In the genomic region with DNA sequence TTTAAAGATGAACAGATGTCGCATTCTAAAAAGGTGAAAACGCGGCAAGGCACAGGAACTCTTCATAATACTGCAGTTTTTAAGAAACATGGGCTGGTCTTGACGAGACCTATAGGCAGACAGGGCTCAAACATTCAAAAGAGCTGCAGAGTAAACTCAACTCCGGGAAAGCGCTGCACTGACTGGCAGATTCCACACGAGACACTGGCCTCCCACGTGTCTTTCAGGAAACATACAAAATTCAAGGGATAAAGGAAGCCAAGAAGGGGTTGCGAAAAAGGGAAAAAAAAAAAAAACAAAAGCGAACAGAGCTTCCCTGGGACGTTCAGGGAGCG, we compare ENCODE assay signal across 1 cellular context.
TF ChIP-seq lines count a peak whose summit lies in the region.

No MANE protein-coding gene starts in this region.

TF ChIP-seq in K562, 482 proteins besides CTCF, POLR2A, EP300 and RAD21 (continued from another document):
- TF ChIP-seq, protein P1, sequence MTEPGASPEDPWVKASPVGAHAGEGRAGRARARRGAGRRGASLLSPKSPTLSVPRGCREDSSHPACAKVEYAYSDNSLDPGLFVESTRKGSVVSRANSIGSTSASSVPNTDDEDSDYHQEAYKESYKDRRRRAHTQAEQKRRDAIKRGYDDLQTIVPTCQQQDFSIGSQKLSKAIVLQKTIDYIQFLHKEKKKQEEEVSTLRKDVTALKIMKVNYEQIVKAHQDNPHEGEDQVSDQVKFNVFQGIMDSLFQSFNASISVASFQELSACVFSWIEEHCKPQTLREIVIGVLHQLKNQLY (CRISPR knock-in tag; conservative IDR thresholded peaks at IDR 0.05) = no peak
- TF ChIP-seq FOSL1 (tag; conservative IDR thresholded peaks at IDR 0.05) = 0 out of 2 replicates have a peak, but pooled peaks have one; percentile 40
- peak; percentile 35; the same call in 1 of the 2 replicates for TF ChIP-seq HLTF (IDR thresholded peaks at IDR 0.05)
- TF ChIP-seq, protein P2, sequence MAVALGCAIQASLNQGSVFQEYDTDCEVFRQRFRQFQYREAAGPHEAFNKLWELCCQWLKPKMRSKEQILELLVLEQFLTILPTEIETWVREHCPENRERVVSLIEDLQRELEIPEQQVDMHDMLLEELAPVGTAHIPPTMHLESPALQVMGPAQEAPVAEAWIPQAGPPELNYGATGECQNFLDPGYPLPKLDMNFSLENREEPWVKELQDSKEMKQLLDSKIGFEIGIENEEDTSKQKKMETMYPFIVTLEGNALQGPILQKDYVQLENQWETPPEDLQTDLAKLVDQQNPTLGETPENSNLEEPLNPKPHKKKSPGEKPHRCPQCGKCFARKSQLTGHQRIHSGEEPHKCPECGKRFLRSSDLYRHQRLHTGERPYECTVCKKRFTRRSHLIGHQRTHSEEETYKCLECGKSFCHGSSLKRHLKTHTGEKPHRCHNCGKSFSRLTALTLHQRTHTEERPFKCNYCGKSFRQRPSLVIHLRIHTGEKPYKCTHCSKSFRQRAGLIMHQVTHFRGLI (CRISPR knock-in tag; IDR thresholded peaks at IDR 0.05) = no peak
- TF ChIP-seq RBM17 (IDR thresholded peaks at IDR 0.05; ENCODE audit: borderline replicate concordance, low read depth, low read length) = no peak
- TF ChIP-seq PRMT5 (CRISPR knock-in tag; IDR thresholded peaks at IDR 0.05) = no peak
- peak; percentile 94 for TF ChIP-seq ZEB2 (IDR thresholded peaks at IDR 0.05)
- no peak for TF ChIP-seq GABPB1 (CRISPR knock-in tag; IDR thresholded peaks at IDR 0.05)
- TF ChIP-seq SMAD4 (CRISPR knock-in tag; conservative IDR thresholded peaks at IDR 0.05) = no peak; the same call in 1 of the 2 replicates
- TF ChIP-seq EGR1 (conservative IDR thresholded peaks at IDR 0.05) = 0 out of 2 replicates have a peak, but pooled peaks have one; percentile 17
- TF ChIP-seq, protein P3, sequence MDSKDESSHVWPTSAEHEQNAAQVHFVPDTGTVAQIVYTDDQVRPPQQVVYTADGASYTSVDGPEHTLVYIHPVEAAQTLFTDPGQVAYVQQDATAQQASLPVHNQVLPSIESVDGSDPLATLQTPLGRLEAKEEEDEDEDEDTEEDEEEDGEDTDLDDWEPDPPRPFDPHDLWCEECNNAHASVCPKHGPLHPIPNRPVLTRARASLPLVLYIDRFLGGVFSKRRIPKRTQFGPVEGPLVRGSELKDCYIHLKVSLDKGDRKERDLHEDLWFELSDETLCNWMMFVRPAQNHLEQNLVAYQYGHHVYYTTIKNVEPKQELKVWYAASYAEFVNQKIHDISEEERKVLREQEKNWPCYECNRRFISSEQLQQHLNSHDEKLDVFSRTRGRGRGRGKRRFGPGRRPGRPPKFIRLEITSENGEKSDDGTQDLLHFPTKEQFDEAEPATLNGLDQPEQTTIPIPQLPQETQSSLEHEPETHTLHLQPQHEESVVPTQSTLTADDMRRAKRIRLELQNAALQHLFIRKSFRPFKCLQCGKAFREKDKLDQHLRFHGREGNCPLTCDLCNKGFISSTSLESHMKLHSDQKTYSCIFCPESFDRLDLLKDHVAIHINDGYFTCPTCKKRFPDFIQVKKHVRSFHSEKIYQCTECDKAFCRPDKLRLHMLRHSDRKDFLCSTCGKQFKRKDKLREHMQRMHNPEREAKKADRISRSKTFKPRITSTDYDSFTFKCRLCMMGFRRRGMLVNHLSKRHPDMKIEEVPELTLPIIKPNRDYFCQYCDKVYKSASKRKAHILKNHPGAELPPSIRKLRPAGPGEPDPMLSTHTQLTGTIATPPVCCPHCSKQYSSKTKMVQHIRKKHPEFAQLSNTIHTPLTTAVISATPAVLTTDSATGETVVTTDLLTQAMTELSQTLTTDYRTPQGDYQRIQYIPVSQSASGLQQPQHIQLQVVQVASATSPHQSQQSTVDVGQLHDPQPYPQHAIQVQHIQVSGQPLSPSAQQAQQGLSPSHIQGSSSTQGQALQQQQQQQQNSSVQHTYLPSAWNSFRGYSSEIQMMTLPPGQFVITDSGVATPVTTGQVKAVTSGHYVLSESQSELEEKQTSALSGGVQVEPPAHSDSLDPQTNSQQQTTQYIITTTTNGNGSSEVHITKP (IDR thresholded peaks at IDR 0.05; ENCODE audit: partially characterized antibody) = peak; percentile 13
- peak; percentile 44 to 63; a peak in 2 of 4 replicates for TF ChIP-seq ARNT (IDR thresholded peaks at IDR 0.05)
- TF ChIP-seq FOXM1 (IDR thresholded peaks at IDR 0.05; ENCODE audit: low read depth) = peak; percentile 87
- TF ChIP-seq FOXM1 (CRISPR knock-in tag; IDR thresholded peaks at IDR 0.05; ENCODE audit: low read depth) = no peak
- TF ChIP-seq MNT (conservative IDR thresholded peaks at IDR 0.05) = peak; percentile 71 to 73; a peak in 2 of 4 replicates
- TF ChIP-seq HDAC1 (IDR thresholded peaks at IDR 0.05) = peak in 1 of 2 experiments; percentile 50; a peak in 1 of 4 replicates
- TF ChIP-seq, protein P4, sequence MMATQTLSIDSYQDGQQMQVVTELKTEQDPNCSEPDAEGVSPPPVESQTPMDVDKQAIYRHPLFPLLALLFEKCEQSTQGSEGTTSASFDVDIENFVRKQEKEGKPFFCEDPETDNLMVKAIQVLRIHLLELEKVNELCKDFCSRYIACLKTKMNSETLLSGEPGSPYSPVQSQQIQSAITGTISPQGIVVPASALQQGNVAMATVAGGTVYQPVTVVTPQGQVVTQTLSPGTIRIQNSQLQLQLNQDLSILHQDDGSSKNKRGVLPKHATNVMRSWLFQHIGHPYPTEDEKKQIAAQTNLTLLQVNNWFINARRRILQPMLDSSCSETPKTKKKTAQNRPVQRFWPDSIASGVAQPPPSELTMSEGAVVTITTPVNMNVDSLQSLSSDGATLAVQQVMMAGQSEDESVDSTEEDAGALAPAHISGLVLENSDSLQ (IDR thresholded peaks at IDR 0.05) = peak; percentile 59
- TF ChIP-seq RAD51 (IDR thresholded peaks at IDR 0.05; ENCODE audit: borderline replicate concordance, low read depth) = peak; percentile 17; the same call in 1 of the 2 replicates
- TF ChIP-seq CC2D1A (IDR thresholded peaks at IDR 0.05) = peak; percentile 84
- TF ChIP-seq E2F6 (IDR thresholded peaks at IDR 0.05; ENCODE audit: borderline replicate concordance in 1 of 2, extremely low read depth in 1 of 2, insufficient read depth in 1 of 2, insufficient read length in 1 of 2, low read depth in 1 of 2, low read length in 1 of 2, poor library complexity in 1 of 2, severe bottlenecking in 1 of 2) = peak in 1 of 2 experiments; percentile 60
- TF ChIP-seq NFRKB (IDR thresholded peaks at IDR 0.05; ENCODE audit: low read depth) = peak; percentile 63; the same call in 1 of the 2 replicates
- TF ChIP-seq TEAD4 (IDR thresholded peaks at IDR 0.05; ENCODE audit: low read length) = peak; percentile 14; the same call in 1 of the 2 replicates
- TF ChIP-seq TEAD4 (CRISPR knock-in tag; IDR thresholded peaks at IDR 0.05; ENCODE audit: borderline replicate concordance) = no peak
- TF ChIP-seq KDM1A (IDR thresholded peaks at IDR 0.05) = no peak
- 0 out of 2 replicates have a peak, but pooled peaks have one; percentile 29 for TF ChIP-seq SMARCA5 (IDR thresholded peaks at IDR 0.05)
- no peak for TF ChIP-seq HCFC1 (IDR thresholded peaks at IDR 0.05; ENCODE audit: low read depth, low read length)
- no peak for TF ChIP-seq HDAC3 (IDR thresholded peaks at IDR 0.05; ENCODE audit: borderline replicate concordance, partially characterized antibody)
- 0 out of 4 replicates have a peak, but pooled peaks of 1 of the 2 experiments have one; percentile 42 for TF ChIP-seq MCM7 (IDR thresholded peaks at IDR 0.05)
- TF ChIP-seq STAT5A (IDR thresholded peaks at IDR 0.05; ENCODE audit: borderline replicate concordance, low read length) = no peak
- TF ChIP-seq ZFP30 (CRISPR knock-in tag; IDR thresholded peaks at IDR 0.05; ENCODE audit: borderline replicate concordance) = no peak
- TF ChIP-seq ARID2 (IDR thresholded peaks at IDR 0.05) = 0 out of 2 replicates have a peak, but pooled peaks have one; percentile 10
- TF ChIP-seq HOXB6 (CRISPR knock-in tag; IDR thresholded peaks at IDR 0.05; ENCODE audit: borderline replicate concordance) = no peak
- TF ChIP-seq FOXK2 (conservative IDR thresholded peaks at IDR 0.05 in 1 of 2, IDR thresholded peaks at IDR 0.05 in 1 of 2; ENCODE audit: low read depth in 2 of 2) = 0 out of 4 replicates have a peak, but pooled peaks of 1 of the 2 experiments have one; percentile 19
TF ChIP-seq in K562: peak in this region for 32.
